In the genomic region with DNA sequence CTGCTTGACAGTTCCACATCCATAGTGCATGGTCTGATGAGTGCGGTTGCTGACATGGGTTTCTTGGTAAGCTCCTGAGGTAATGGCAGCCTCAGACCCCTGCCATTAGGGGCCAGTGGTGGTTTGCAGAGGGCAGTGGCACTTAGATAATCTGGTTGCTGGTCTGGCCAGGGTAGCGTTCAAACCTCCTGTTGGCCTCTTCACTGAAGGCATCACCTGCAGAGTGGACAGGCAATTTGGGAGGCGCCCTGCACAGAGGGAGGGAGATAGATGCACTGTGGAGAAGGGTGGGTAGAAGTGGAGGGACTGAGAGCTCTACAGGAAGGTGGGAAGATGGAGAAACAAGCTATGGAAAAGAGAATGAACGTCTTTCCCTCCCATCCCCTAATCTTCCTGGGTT, we compare ENCODE assay signal across 23 cellular contexts. TPM values are rescaled to one million over a fixed set of nuclear protein-coding genes. Genes with fewer than 3 reads are reported as not detected.
DNase-seq lines count a peak whose midpoint lies in the region; ATAC-seq and TF ChIP-seq lines count a peak whose summit lies in the region.
"Had no signal": no experiment of that assay in that cellular context is flagged by ENCODE, and none has a peak within 500 bp of the region (broad histone marks: within the 10 kb centered on the region; RNA-seq: fewer than 3 reads in every experiment).

No MANE protein-coding gene starts in this region.

- H3K4me1 ChIP-seq in right cardiac atrium (ENCODE audit: control insufficient read depth, insufficient read depth, low read length) (peaks cover 3% of the 10 kb centered on the region), upper lobe of right lung (peaks cover 20% of the 10 kb centered on the region)

- 79% methylated on average over 4 of the region's 4 CpGs for WGBS in right cardiac atrium

- peak; percentile 43 for DNase-seq in cardiac septum (ENCODE audit: low spot score)
- no peak for DNase-seq in right cardiac atrium
- no peak for DNase-seq in erythroblast (lab: John Stamatoyannopoulos, UW)
- DNase-seq in upper lobe of right lung: peak; percentile 28
- no peak for DNase-seq in activated CD4-positive, alpha-beta T cell treated with anti-CD3 and anti-CD28 coated beads, Interleukin-2, amount 50 U/mL, for 1 hour
- DNase-seq: ACHN; CD4-positive, alpha-beta T cell; COR-L47; DMS79; NCI-H1092 treated with DMSO at 0.1 percent for 48 hours; NCI-H2081; NCI-H2171; NCI-H345; NCI-H524 treated with DMSO at 0.1 percent for 48 hours; OCI-M1 had no signal

- H3K36me3 ChIP-seq in upper lobe of right lung: peaks cover 19% of the 10 kb centered on the region

- TF ChIP-seq POLR2A in erythroblast (IDR thresholded peaks at IDR 0.05; ENCODE audit: low read length): peak; percentile 29

- intact Hi-C loops in cardiac septum (cut with DNase I): loop anchor here (10.0 kb wide), 1 partner anchor 709 kb away; the partner anchor contains the start of gene STAMBP
- intact Hi-C loops in right cardiac atrium (cut with DNase I): loop anchor here in 1 of 4 donors (10.0 kb wide), 1 partner anchor 51 kb away; no protein-coding TSS in a partner anchor
- intact Hi-C loops in upper lobe of right lung (cut with DNase I): no loop called here

- no peak for TF ChIP-seq CTCF in upper lobe of right lung (IDR thresholded peaks at IDR 0.05)

- H3K27me3 ChIP-seq in right cardiac atrium (ENCODE audit: control insufficient read depth, insufficient read depth) (no peaks in the 10 kb centered on the region), upper lobe of right lung (no peaks in the 10 kb centered on the region)
- H3K27me3 ChIP-seq: BLaER1 had no signal

- H3K9me3 ChIP-seq in right cardiac atrium (ENCODE audit: control insufficient read depth, low read length) (no peaks in the 10 kb centered on the region), upper lobe of right lung (no peaks in the 10 kb centered on the region)
- H3K9me3 ChIP-seq: BLaER1, HAP-1 had no signal

- H3K27ac ChIP-seq in right cardiac atrium (ENCODE audit: low read length) (no peak overlapping the region), upper lobe of right lung (no peak overlapping the region)
- H3K27ac ChIP-seq: 22Rv1, BLaER1, HL-60, KMS-11 had no signal

- H3K4me3 ChIP-seq in right cardiac atrium (ENCODE audit: low read length): no peak overlapping the region
- no peak overlapping the region for H3K4me3 ChIP-seq in upper lobe of right lung
- H3K4me3 ChIP-seq: BLaER1, GM23338, HAP-1 had no signal

- ATAC-seq in right cardiac atrium (no peak), upper lobe of right lung (no peak), HG03520 (IDR thresholded peaks at IDR 0.05; ENCODE audit: unreplicated experiment) (no peak)
- ATAC-seq: GM23338, Right ventricle myocardium inferior had no signal

RNA-seq across cellular contexts. Expression of gene HTRA2, which starts 3.7 kb away (rescaled TPM):
- total RNA-seq in cardiac septum (25.0 TPM), right cardiac atrium (10 to 100 TPM; 26.3 to 31.2 (median 28.9) TPM), upper lobe of right lung (31.4 TPM)
- 27.8 TPM for polyA plus RNA-seq in right cardiac atrium

RNA-seq across cellular contexts. Expression of gene AUP1, which starts 4.0 kb away (rescaled TPM):
- total RNA-seq in cardiac septum: 50.0 TPM
- total RNA-seq in right cardiac atrium: 10 to 100 TPM; 52.3 to 69.6 (median 63.3) TPM
- polyA plus RNA-seq in right cardiac atrium: 75.3 TPM
- total RNA-seq in upper lobe of right lung: 119 TPM

RNA-seq across cellular contexts. Expression of gene DQX1, which starts 7.4 kb away (rescaled TPM):
- total RNA-seq in cardiac septum (not detected), right cardiac atrium (not detected), upper lobe of right lung (not detected)
- not detected for polyA plus RNA-seq in right cardiac atrium
- total RNA-seq: Right ventricle myocardium inferior had no signal

RNA-seq across cellular contexts. Expression of gene TLX2, which starts 19.2 kb away (rescaled TPM):
- total RNA-seq in cardiac septum (not detected), right cardiac atrium (not detected), upper lobe of right lung (not detected)
- polyA plus RNA-seq in right cardiac atrium: 0.05 TPM
- total RNA-seq: Right ventricle myocardium inferior had no signal

RNA-seq across cellular contexts. Expression of gene LOXL3, which starts 20.3 kb away (rescaled TPM):
- total RNA-seq in cardiac septum: 2.8 TPM
- 1 to 10 TPM; 4.3 to 8.3 (median 6.7) TPM for total RNA-seq in right cardiac atrium
- 2.4 TPM for polyA plus RNA-seq in right cardiac atrium
- total RNA-seq in upper lobe of right lung: 8.1 TPM

Comparison
In these comparisons a context has a peak if more than half of its experiments do, and no peak if none do; other contexts are left out.
1. DNase-seq: peak in cardiac septum (single experiment) and upper lobe of right lung (single experiment); none in right cardiac atrium (0 of 3), erythroblast (0 of 2) and activated CD4-positive, alpha-beta T cell treated with anti-CD3 and anti-CD28 coated beads, Interleukin-2, amount 50 U/mL, for 1 hour (single experiment).